Comparison of ENCODE assay signal across 1 cellular context in the genomic region with DNA sequence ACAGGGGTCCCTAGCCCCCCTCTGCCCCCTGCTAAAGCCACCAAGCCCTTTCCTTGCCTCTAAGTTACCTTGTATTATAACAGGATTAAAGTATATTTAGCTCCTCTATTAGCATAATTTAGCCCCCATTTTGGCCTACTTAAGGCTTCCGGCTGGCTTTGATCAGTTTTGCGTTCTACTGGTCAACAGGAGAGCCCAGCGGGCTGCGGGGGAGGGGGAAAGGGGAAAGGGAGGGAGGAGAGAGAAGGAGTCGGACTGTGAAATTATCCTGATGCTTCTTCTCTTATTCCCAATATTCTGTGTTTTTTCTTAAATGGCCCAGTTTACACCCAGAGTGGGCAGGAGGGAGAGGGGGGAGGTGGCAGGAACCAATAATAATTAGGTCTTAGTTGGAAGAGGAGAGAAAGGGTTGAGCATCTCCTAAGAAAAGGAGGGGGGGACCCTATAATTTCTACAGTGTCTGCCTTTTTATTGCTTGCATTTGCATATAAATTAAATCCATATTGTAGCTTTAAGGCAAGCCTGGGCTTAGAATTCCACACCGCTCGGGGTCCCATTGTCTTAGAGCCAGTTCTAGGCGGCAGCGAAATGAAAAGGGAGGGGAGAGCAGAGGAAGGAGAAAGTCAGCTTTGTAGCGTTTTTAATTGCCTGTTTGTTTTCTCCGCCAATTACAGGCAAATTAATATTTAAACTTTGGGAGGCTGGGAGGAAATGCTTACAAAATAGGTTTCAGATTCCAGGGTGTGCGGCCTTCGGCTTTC.
TF ChIP-seq lines count a peak whose summit lies in the region.

No MANE protein-coding gene starts in this region.

TF ChIP-seq in H1, 55 proteins besides CTCF, POLR2A, EP300 and RAD21:
- no peak for TF ChIP-seq GTF2F1 (IDR thresholded peaks at IDR 0.05; ENCODE audit: borderline replicate concordance, low read depth, low read length)
- TF ChIP-seq MAX (IDR thresholded peaks at IDR 0.05) = no peak
- no peak for TF ChIP-seq MAFK (IDR thresholded peaks at IDR 0.05; ENCODE audit: low read depth, low read length)
- TF ChIP-seq GABPA (IDR thresholded peaks at IDR 0.05; ENCODE audit: borderline replicate concordance, insufficient read depth, low read length) = no peak
- TF ChIP-seq ASH2L (IDR thresholded peaks at IDR 0.05; ENCODE audit: low read length) = no peak
- no peak for TF ChIP-seq BRCA1 (IDR thresholded peaks at IDR 0.05; ENCODE audit: low read depth, low read length)
- TF ChIP-seq BACH1 (IDR thresholded peaks at IDR 0.05; ENCODE audit: low read length) = no peak
- TF ChIP-seq SIX5 (IDR thresholded peaks at IDR 0.05; ENCODE audit: low read depth, low read length) = no peak
- TF ChIP-seq RXRA (IDR thresholded peaks at IDR 0.05; ENCODE audit: insufficient read depth, low read depth, low read length) = no peak
- TF ChIP-seq RFX5 (IDR thresholded peaks at IDR 0.05; ENCODE audit: borderline replicate concordance, low read depth, low read length) = no peak
- TF ChIP-seq TAF1 (IDR thresholded peaks at IDR 0.05; ENCODE audit: low read depth, low read length) = no peak
- TF ChIP-seq FOSL1 (IDR thresholded peaks at IDR 0.05; ENCODE audit: insufficient read depth, low read depth, low read length) = no peak
- no peak for TF ChIP-seq EZH2 (IDR thresholded peaks at IDR 0.05; ENCODE audit: low read depth, low read length, severe bottlenecking)
- no peak for TF ChIP-seq TBP (IDR thresholded peaks at IDR 0.05; ENCODE audit: low read depth, low read length)
- TF ChIP-seq POLR2AphosphoS5 (IDR thresholded peaks at IDR 0.05; ENCODE audit: low read depth, low read length) = no peak
- no peak for TF ChIP-seq SIRT6 (IDR thresholded peaks at IDR 0.05; ENCODE audit: low read length)
- no peak for TF ChIP-seq CREB1 (IDR thresholded peaks at IDR 0.05)
- no peak for TF ChIP-seq JUND (IDR thresholded peaks at IDR 0.05; ENCODE audit: low read length)
- TF ChIP-seq RBBP5 (IDR thresholded peaks at IDR 0.05; ENCODE audit: borderline replicate concordance, low read depth, low read length) = no peak
- no peak for TF ChIP-seq HDAC6 (IDR thresholded peaks at IDR 0.05; ENCODE audit: low read depth, low read length)
TF ChIP-seq in H1: peak in this region for 0.
